10 cellular contexts compared by ENCODE assay signal in genomic region chr13:60583911-60584753, GRCh38.
DNase-seq lines count a peak whose midpoint lies in the region; ATAC-seq and TF ChIP-seq lines count a peak whose summit lies in the region.
"Had no signal": no experiment of that assay in that cellular context is flagged by ENCODE, and none has a peak within 500 bp of the region (broad histone marks: within the 10 kb centered on the region; RNA-seq: fewer than 3 reads in every experiment).

No MANE protein-coding gene starts in this region.

- no peak overlapping the region for H3K27ac Mint-ChIP-seq in activated naive CD4-positive, alpha-beta T cell treated with anti-CD3 and anti-CD28 coated beads for 36 hours

- H3K27me3 Mint-ChIP-seq in activated naive CD4-positive, alpha-beta T cell treated with anti-CD3 and anti-CD28 coated beads for 36 hours (ENCODE audit: low read depth) = peaks cover 3% of the 10 kb centered on the region

- H3F3A ChIP-seq in SK-N-SH (replicated peaks; ENCODE audit: insufficient read depth) = no peaks in the 10 kb centered on the region

- no peak for ATAC-seq in GM19023 (IDR thresholded peaks at IDR 0.05; ENCODE audit: unreplicated experiment)
- ATAC-seq in GM19035 (IDR thresholded peaks at IDR 0.05; ENCODE audit: unreplicated experiment) = no peak

- H3K9me3 Mint-ChIP-seq in activated naive CD4-positive, alpha-beta T cell treated with anti-CD3 and anti-CD28 coated beads for 36 hours = peaks cover 2% of the 10 kb centered on the region

- H3K27me3 ChIP-seq in SK-N-SH (ENCODE audit: insufficient read depth) (no peaks in the 10 kb centered on the region), hepatocyte (no peaks in the 10 kb centered on the region), transverse colon (no peaks in the 10 kb centered on the region)
- H3K27me3 ChIP-seq: adrenal gland had no signal

- H3K79me2 ChIP-seq in SK-N-SH (ENCODE audit: insufficient read depth) = no peaks in the 10 kb centered on the region
- no peaks in the 10 kb centered on the region for H3K79me2 ChIP-seq in hepatocyte

- TF ChIP-seq CTCF in SK-N-SH (IDR thresholded peaks at IDR 0.05) = no peak
- no peak for TF ChIP-seq CTCF in hepatocyte (IDR thresholded peaks at IDR 0.05; ENCODE audit: poor library complexity)
- no peak for TF ChIP-seq CTCF in transverse colon (IDR thresholded peaks at IDR 0.05)

- WGBS in SK-N-SH (ENCODE audit: low lambda C conversion rate) = 73% methylated on average over 15 of the region's 15 CpGs
- 64% methylated on average over 15 of the region's 15 CpGs for WGBS in hepatocyte (ENCODE audit: low lambda C conversion rate, missing lambda C conversion rate)
- 59 to 65% methylated on average over 10 to 15 of the region's 15 CpGs for whole genome bisulfite sequencing in transverse colon (ENCODE audit: low coverage in 1 of 2), 2 donors

- TF ChIP-seq RAD21 in SK-N-SH (IDR thresholded peaks at IDR 0.05; ENCODE audit: low read length) = no peak

- CTCF ChIA-PET in activated naive CD4-positive, alpha-beta T cell treated with anti-CD3 and anti-CD28 coated beads for 36 hours (lab: Charles Lee) = interaction anchor here (0.6 kb wide), 1 partner anchor 580 kb away, joined by 5 read pairs; no protein-coding TSS in a partner anchor
- CTCF ChIA-PET in SK-N-SH (lab: Yijun Ruan, JAX) = interaction anchor here (0.7 kb wide), 1 partner anchor 68 kb away, joined by 3 read pairs; no protein-coding TSS in a partner anchor

- no peak overlapping the region for H3K4me3 ChIP-seq in SK-N-SH (ENCODE audit: low read depth in 2 of 2, low read length in 1 of 2)
- no peak overlapping the region for H3K4me3 ChIP-seq in hepatocyte
- H3K4me3 ChIP-seq in transverse colon = no peak overlapping the region
- H3K4me3 ChIP-seq: adrenal gland had no signal

- H3K36me3 ChIP-seq in SK-N-SH (replicated peaks in 1 of 2; ENCODE audit: control insufficient read depth in 1 of 2, insufficient read depth in 2 of 2, low read length in 1 of 2) (no peaks in the 10 kb centered on the region), hepatocyte (replicated peaks; ENCODE audit: insufficient read depth, low read depth) (no peaks in the 10 kb centered on the region), transverse colon (no peaks in the 10 kb centered on the region)
- H3K36me3 ChIP-seq: adrenal gland had no signal

- no peaks in the 10 kb centered on the region for H3K9me2 ChIP-seq in SK-N-SH
- no peaks in the 10 kb centered on the region for H3K9me2 ChIP-seq in hepatocyte (replicated peaks; ENCODE audit: insufficient read depth)

- H3K9me3 ChIP-seq in SK-N-SH (no peaks in the 10 kb centered on the region), hepatocyte (ENCODE audit: low read depth) (no peaks in the 10 kb centered on the region), transverse colon (no peaks in the 10 kb centered on the region)
- H3K9me3 ChIP-seq: adrenal gland had no signal

- no peak for TF ChIP-seq POLR2A in transverse colon (IDR thresholded peaks at IDR 0.05)

- H3K4me2 ChIP-seq in SK-N-SH = no peak overlapping the region
- H3K4me2 ChIP-seq in hepatocyte = peak overlapping the region; percentile 65

- H4K20me1 ChIP-seq in SK-N-SH (ENCODE audit: insufficient read depth) (no peaks in the 10 kb centered on the region), hepatocyte (ENCODE audit: insufficient read depth, poor library complexity, severe bottlenecking) (no peaks in the 10 kb centered on the region)

- H2AFZ ChIP-seq in SK-N-SH (ENCODE audit: low read depth) (no peak overlapping the region), hepatocyte (peak overlapping the region; percentile 26)

- intact Hi-C loops in activated naive CD4-positive, alpha-beta T cell treated with anti-CD3 and anti-CD28 coated beads for 36 hours (cut with micrococcal nuclease) = no loop called here
- intact Hi-C loops in transverse colon (cut with DNase I; ENCODE audit: low total_unique reads) = no loop called here

- TF ChIP-seq EP300 in SK-N-SH (IDR thresholded peaks at IDR 0.05; ENCODE audit: borderline replicate concordance in 1 of 2, low read depth in 1 of 2, low read length in 1 of 2) (no peak), transverse colon (IDR thresholded peaks at IDR 0.05; ENCODE audit: low read depth) (no peak)

- H3K4me1 ChIP-seq in SK-N-SH (ENCODE audit: control insufficient read depth in 1 of 2, insufficient read depth in 2 of 2, low read depth in 1 of 2, low read length in 1 of 2) = peaks cover 0 to 4% of the 10 kb centered on the region in 2 experiments; a peak in 1 of 4 replicates
- no peaks in the 10 kb centered on the region for H3K4me1 ChIP-seq in hepatocyte (ENCODE audit: insufficient read depth)
- peaks cover 0 to 13% (median 3%) of the 10 kb centered on the region in 4 donors for H3K4me1 ChIP-seq in transverse colon
- H3K4me1 ChIP-seq: adrenal gland had no signal

- POLR2A ChIA-PET in SK-N-SH (lab: Yijun Ruan, JAX) = no interaction called here

- H3K4me3 Mint-ChIP-seq in activated naive CD4-positive, alpha-beta T cell treated with anti-CD3 and anti-CD28 coated beads for 36 hours = no peak overlapping the region

- peak; percentile 4 for DNase-seq in activated naive CD4-positive, alpha-beta T cell treated with anti-CD3 and anti-CD28 coated beads for 36 hours
- no peak for DNase-seq in activated naive CD4-positive, alpha-beta T cell (lab: John Stamatoyannopoulos, UW)
- no peak for DNase-seq in SK-N-SH
- DNase-seq in hepatocyte (ENCODE audit: low spot score) = no peak
- DNase-seq in transverse colon = peak; percentile 25
- no peak for DNase-seq in NCI-H510A (lab: John Stamatoyannopoulos, UW)
- DNase-seq: COR-L47 had no signal

- H3K27ac ChIP-seq in SK-N-SH (ENCODE audit: low read depth in 2 of 2, low read length in 1 of 2) (no peak overlapping the region), hepatocyte (peak overlapping the region; percentile 51), transverse colon (peak overlapping the region; percentile 52 to 60 (median 54))

- H3K36me3 Mint-ChIP-seq in activated naive CD4-positive, alpha-beta T cell treated with anti-CD3 and anti-CD28 coated beads for 36 hours (ENCODE audit: low read depth) = no peaks in the 10 kb centered on the region

- no peak overlapping the region for H3K9ac ChIP-seq in SK-N-SH

- in situ Hi-C loops in transverse colon (cut with MboI; ENCODE audit: low pct_ligation_motif_present in 1 of 4, low pct_unique_long_range_greater_than_20kb in 1 of 4, low sequenced_read_pairs in 3 of 4) = no loop called here

- peaks cover 4% of the 10 kb centered on the region for H3K4me1 Mint-ChIP-seq in activated naive CD4-positive, alpha-beta T cell treated with anti-CD3 and anti-CD28 coated beads for 36 hours (ENCODE audit: low read depth)

TF ChIP-seq in SK-N-SH, 30 proteins besides CTCF, POLR2A, EP300 and RAD21:
- TF ChIP-seq MAX (IDR thresholded peaks at IDR 0.05; ENCODE audit: low read depth) = no peak
- 0 out of 2 replicates have a peak, but pooled peaks have one; percentile 11 for TF ChIP-seq PBX3 (IDR thresholded peaks at IDR 0.05)
- TF ChIP-seq TEAD4 (IDR thresholded peaks at IDR 0.05; ENCODE audit: borderline replicate concordance, insufficient read depth) = no peak

Comparison
In these comparisons a context has a peak if more than half of its experiments do, and no peak if none do; other contexts are left out.
1. DNase-seq: peak in activated naive CD4-positive, alpha-beta T cell treated with anti-CD3 and anti-CD28 coated beads for 36 hours (single experiment) and transverse colon (single experiment); none in activated naive CD4-positive, alpha-beta T cell (0 of 4), SK-N-SH (single experiment), hepatocyte (single experiment) and NCI-H510A (single experiment).
2. H3K27ac ChIP-seq: peak in hepatocyte (single experiment) and transverse colon (4 of 4); none in SK-N-SH (0 of 2).